Comparison of ENCODE assay signal across 8 cellular contexts in the genomic region with DNA sequence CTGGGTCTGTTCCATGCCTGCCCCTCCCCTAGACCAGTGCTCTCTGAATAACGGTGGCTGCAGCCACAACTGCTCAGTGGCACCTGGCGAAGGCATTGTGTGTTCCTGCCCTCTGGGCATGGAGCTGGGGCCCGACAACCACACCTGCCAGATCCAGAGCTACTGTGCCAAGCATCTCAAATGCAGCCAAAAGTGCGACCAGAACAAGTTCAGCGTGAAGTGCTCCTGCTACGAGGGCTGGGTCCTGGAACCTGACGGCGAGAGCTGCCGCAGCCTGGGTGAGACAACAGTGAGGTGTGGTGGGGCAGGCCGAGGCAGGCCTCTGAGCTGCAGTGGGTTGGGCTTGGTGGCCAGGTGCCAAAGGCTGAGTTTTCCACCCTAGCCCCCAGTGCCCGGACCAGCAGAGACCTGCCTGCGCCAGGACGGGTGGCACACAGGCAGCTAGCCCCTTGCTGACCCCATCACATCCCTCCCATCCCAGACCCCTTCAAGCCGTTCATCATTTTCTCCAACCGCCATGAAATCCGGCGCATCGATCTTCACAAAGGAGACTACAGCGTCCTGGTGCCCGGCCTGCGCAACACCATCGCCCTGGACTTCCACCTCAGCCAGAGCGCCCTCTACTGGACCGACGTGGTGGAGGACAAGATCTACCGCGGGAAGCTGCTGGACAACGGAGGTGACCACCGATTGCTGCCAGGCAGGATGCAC. TPM values are rescaled to one million over a fixed set of nuclear protein-coding genes. Genes with fewer than 3 reads are reported as not detected.
DNase-seq lines count a peak whose midpoint lies in the region; ATAC-seq and TF ChIP-seq lines count a peak whose summit lies in the region.

No MANE protein-coding gene starts in this region.

- no peaks in the 10 kb centered on the region for H4K20me1 ChIP-seq in KMS-11 (ENCODE audit: insufficient read depth)

- no peaks in the 10 kb centered on the region for H3K9me3 Mint-ChIP-seq in CD8-positive, alpha-beta T cell
- H3K9me3 Mint-ChIP-seq in activated naive CD8-positive, alpha-beta T cell treated with anti-CD3 and anti-CD28 coated beads for 36 hours = no peaks in the 10 kb centered on the region

- no peak overlapping the region for H3K4me3 Mint-ChIP-seq in CD8-positive, alpha-beta T cell
- H3K4me3 Mint-ChIP-seq in activated naive CD8-positive, alpha-beta T cell treated with anti-CD3 and anti-CD28 coated beads for 36 hours = no peak overlapping the region

- H3K27me3 Mint-ChIP-seq in CD8-positive, alpha-beta T cell (ENCODE audit: low read depth) = no peaks in the 10 kb centered on the region
- no peaks in the 10 kb centered on the region for H3K27me3 Mint-ChIP-seq in activated naive CD8-positive, alpha-beta T cell treated with anti-CD3 and anti-CD28 coated beads for 36 hours

- H3K9me3 ChIP-seq in CD8-positive, alpha-beta T cell (ENCODE audit: low read length) = no peaks in the 10 kb centered on the region
- no peaks in the 10 kb centered on the region for H3K9me3 ChIP-seq in Panc1 (ENCODE audit: control insufficient read depth, insufficient read depth, low read depth, low read length)
- H3K9me3 ChIP-seq in cardiac muscle cell (ENCODE audit: low read depth) = no peaks in the 10 kb centered on the region
- H3K9me3 ChIP-seq in psoas muscle = no peaks in the 10 kb centered on the region

- H3K4me1 Mint-ChIP-seq in CD8-positive, alpha-beta T cell (ENCODE audit: low read depth) = no peaks in the 10 kb centered on the region
- H3K4me1 Mint-ChIP-seq in activated naive CD8-positive, alpha-beta T cell treated with anti-CD3 and anti-CD28 coated beads for 36 hours = no peaks in the 10 kb centered on the region

- ATAC-seq in CD8-positive, alpha-beta T cell = no peak
- ATAC-seq in Panc1 (peak; percentile 81), psoas muscle (peak; percentile 61 to 77 (median 66)), GM18511 (IDR thresholded peaks at IDR 0.05; ENCODE audit: unreplicated experiment) (no peak)

- no peaks in the 10 kb centered on the region for H3K36me3 Mint-ChIP-seq in CD8-positive, alpha-beta T cell
- H3K36me3 Mint-ChIP-seq in activated naive CD8-positive, alpha-beta T cell treated with anti-CD3 and anti-CD28 coated beads for 36 hours = no peaks in the 10 kb centered on the region

- no TSS peak for BruUV-seq in Panc1 (replicated peaks; lab: Mats Ljungman, UMichigan)

- H3K4me3 ChIP-seq in CD8-positive, alpha-beta T cell (ENCODE audit: low read depth, low read length) = no peak overlapping the region
- H3K4me3 ChIP-seq in KMS-11 (IDR thresholded peaks at IDR 0.05; ENCODE audit: insufficient read depth, low read depth, low read length) = no peak overlapping the region
- H3K4me3 ChIP-seq in Panc1 (ENCODE audit: low read depth in 2 of 2, low read length in 2 of 2) = no peak overlapping the region
- no peak overlapping the region for H3K4me3 ChIP-seq in cardiac muscle cell
- no peak overlapping the region for H3K4me3 ChIP-seq in psoas muscle

- H3K4me2 ChIP-seq in KMS-11 = no peak overlapping the region

- H2AFZ ChIP-seq in KMS-11 (ENCODE audit: low read depth) = no peak overlapping the region

- no peaks in the 10 kb centered on the region for H3K4me1 ChIP-seq in CD8-positive, alpha-beta T cell (ENCODE audit: insufficient read depth, low read length)
- no peaks in the 10 kb centered on the region for H3K4me1 ChIP-seq in KMS-11 (ENCODE audit: low read depth, poor library complexity, severe bottlenecking)
- H3K4me1 ChIP-seq in Panc1 (ENCODE audit: control insufficient read depth, insufficient read depth, low read length) = no peaks in the 10 kb centered on the region
- H3K4me1 ChIP-seq in cardiac muscle cell (ENCODE audit: low read depth) = no peaks in the 10 kb centered on the region
- H3K4me1 ChIP-seq in psoas muscle = no peaks in the 10 kb centered on the region

- TF ChIP-seq CTCF in CD8-positive, alpha-beta T cell (IDR thresholded peaks at IDR 0.05) = peak; percentile 15
- TF ChIP-seq CTCF in KMS-11 (conservative IDR thresholded peaks at IDR 0.05; ENCODE audit: low read depth, low read length) = peak; percentile 67; the same call in 1 of the 2 replicates
- TF ChIP-seq CTCF in Panc1 (IDR thresholded peaks at IDR 0.05) = peak; percentile 94
- TF ChIP-seq CTCF in cardiac muscle cell (IDR thresholded peaks at IDR 0.05; ENCODE audit: low read depth, low read length) = peak; percentile 78
- TF ChIP-seq CTCF in psoas muscle (IDR thresholded peaks at IDR 0.05) = peak; percentile 53

- DNase-seq in CD8-positive, alpha-beta T cell = peak in 6 of 7 experiments; percentile 5 to 52 (median 37)
- DNase-seq in Panc1 (ENCODE audit: low read depth, low spot score) (peak; percentile 17), cardiac muscle cell (ENCODE audit: low read depth in 1 of 2, low spot score in 1 of 2) (peak; percentile 66 to 81), psoas muscle (peak; percentile 86 to 90), KG1 (lab: John Stamatoyannopoulos, UW) (no peak)
- peak; percentile 41 for DNase-seq in activated naive CD8-positive, alpha-beta T cell treated with anti-CD3 and anti-CD28 coated beads for 36 hours

- H3K79me2 ChIP-seq in KMS-11 (ENCODE audit: insufficient read depth, low read depth) = no peaks in the 10 kb centered on the region

- H3K27ac Mint-ChIP-seq in CD8-positive, alpha-beta T cell = no peak overlapping the region
- H3K27ac Mint-ChIP-seq in activated naive CD8-positive, alpha-beta T cell treated with anti-CD3 and anti-CD28 coated beads for 36 hours = no peak overlapping the region

- no peaks in the 10 kb centered on the region for H3K36me3 ChIP-seq in CD8-positive, alpha-beta T cell (ENCODE audit: insufficient read depth, low read length)
- H3K36me3 ChIP-seq in KMS-11 (ENCODE audit: insufficient read depth) (no peaks in the 10 kb centered on the region), Panc1 (ENCODE audit: control insufficient read depth, insufficient read depth, low read length) (no peaks in the 10 kb centered on the region), cardiac muscle cell (peaks cover 33% of the 10 kb centered on the region), psoas muscle (ENCODE audit: insufficient read depth in 1 of 2, low read depth in 1 of 2) (peaks cover 0 to 35% of the 10 kb centered on the region in 2 donors)

- no peak overlapping the region for H3K9ac ChIP-seq in KMS-11

- in situ Hi-C loops in Panc1 (cut with HindIII; ENCODE audit: low pct_unique_long_range_greater_than_20kb, low sequenced_read_pairs) = no loop called here

- H3K27me3 ChIP-seq in CD8-positive, alpha-beta T cell (ENCODE audit: insufficient read depth, low read length) = no peaks in the 10 kb centered on the region
- H3K27me3 ChIP-seq in KMS-11 (ENCODE audit: insufficient read depth, low read depth) (no peaks in the 10 kb centered on the region), Panc1 (ENCODE audit: control insufficient read depth, insufficient read depth, low read length) (no peaks in the 10 kb centered on the region), cardiac muscle cell (no peaks in the 10 kb centered on the region), psoas muscle (ENCODE audit: insufficient read depth in 3 of 3, low read length in 2 of 3) (no peaks in the 10 kb centered on the region)

- POLR2A ChIA-PET in CD8-positive, alpha-beta T cell (lab: Charles Lee) = no interaction called here
- POLR2A ChIA-PET in Panc1 (lab: Charles Lee) = no interaction called here

- H3K27ac ChIP-seq in CD8-positive, alpha-beta T cell (ENCODE audit: low read depth, low read length) = no peak overlapping the region
- H3K27ac ChIP-seq in KMS-11 = no peak overlapping the region
- H3K27ac ChIP-seq in Panc1 (ENCODE audit: low read length) = no peak overlapping the region
- H3K27ac ChIP-seq in cardiac muscle cell = no peak overlapping the region
- no peak overlapping the region for H3K27ac ChIP-seq in psoas muscle

- CTCF ChIA-PET in CD8-positive, alpha-beta T cell (lab: Charles Lee) = interaction anchor here (0.8 to 10.5 kb wide), 5 partner anchors 11 to 106 kb away, joined by 3 to 154 read pairs (median 6); partner anchors contain the start of gene LRP1
- CTCF ChIA-PET in Panc1 (lab: Charles Lee) = interaction anchor here (0.5 to 2.1 kb wide), 7 partner anchors 11 to 106 kb away, joined by 3 to 15 read pairs (median 4); partner anchors contain the start of gene LRP1

- intact Hi-C loops in CD8-positive, alpha-beta T cell (cut with DNase I, micrococcal nuclease) = no loop called here
- intact Hi-C loops in Panc1 (cut with micrococcal nuclease; ENCODE audit: unreplicated experiment) (loop anchor here (2.0 kb wide), 1 partner anchor 51 kb away; no protein-coding TSS in a partner anchor), psoas muscle (cut with DNase I) (loop anchor here in 1 of 2 donors (2.0 kb wide), 1 partner anchor 51 kb away; no protein-coding TSS in a partner anchor)

- 42 to 57% (median 44%) methylated on average over 29 of the region's 29 CpGs for WGBS in psoas muscle, 3 donors

RNA-seq across cellular contexts. Expression of gene LRP1-AS, which starts 28.2 kb away (rescaled TPM):
- total RNA-seq in CD8-positive, alpha-beta T cell = not detected
- total RNA-seq in Panc1 (2021; ENCODE audit: unreplicated experiment) = not detected
- not detected for polyA plus RNA-seq in Panc1 (2012; ENCODE audit: insufficient read length)
- not detected for total RNA-seq in activated naive CD8-positive, alpha-beta T cell treated with anti-CD3 and anti-CD28 coated beads for 36 hours
- total RNA-seq in cardiac muscle cell = not detected in 2 replicates
- not detected in 2 replicates for polyA plus RNA-seq in cardiac muscle cell
- not detected for total RNA-seq in psoas muscle
- not detected for polyA plus RNA-seq in psoas muscle

RNA-seq across cellular contexts. Expression of gene NXPH4, which starts 41.0 kb away (rescaled TPM):
- total RNA-seq in CD8-positive, alpha-beta T cell = 1 to 10 TPM; 1.4 to 1.7 TPM
- total RNA-seq in Panc1 (2021; ENCODE audit: unreplicated experiment) = 2.1 TPM
- 2.1 TPM for polyA plus RNA-seq in Panc1 (2012; ENCODE audit: insufficient read length)
- total RNA-seq in activated naive CD8-positive, alpha-beta T cell treated with anti-CD3 and anti-CD28 coated beads for 36 hours = under 1 TPM; 0.19 to 0.26 TPM
- total RNA-seq in cardiac muscle cell = 0.80 and 1.1 TPM in 2 replicates
- 0.27 and 0.61 TPM in 2 replicates for polyA plus RNA-seq in cardiac muscle cell
- total RNA-seq in psoas muscle = under 1 TPM in 3 of 4 donors, not detected in 1; 0.24 to 0.58 (median 0.42) TPM
- polyA plus RNA-seq in psoas muscle = under 1 TPM in 2 of 3 donors, not detected in 1; 0.01 to 0.20 TPM

RNA-seq across cellular contexts. Expression of gene LRP1, which starts 47.3 kb away (rescaled TPM):
- 1 to 10 TPM; 3.6 to 4.0 TPM for total RNA-seq in CD8-positive, alpha-beta T cell
- total RNA-seq in Panc1 (2021; ENCODE audit: unreplicated experiment) = 9.0 TPM
- 28.2 TPM for polyA plus RNA-seq in Panc1 (2012; ENCODE audit: insufficient read length)
- total RNA-seq in activated naive CD8-positive, alpha-beta T cell treated with anti-CD3 and anti-CD28 coated beads for 36 hours = 1 to 10 TPM; 1.3 to 2.0 TPM
- 37.1 and 77.5 TPM in 2 replicates for total RNA-seq in cardiac muscle cell
- polyA plus RNA-seq in cardiac muscle cell = 28.3 and 28.5 TPM in 2 replicates
- 10 to 100 TPM; 33.1 to 50.6 (median 35.1) TPM for total RNA-seq in psoas muscle
- polyA plus RNA-seq in psoas muscle = 10 to 100 TPM; 10.7 to 14.7 (median 14.5) TPM

RNA-seq across cellular contexts. Expression of gene SHMT2, which starts 53.9 kb away (rescaled TPM):
- total RNA-seq in CD8-positive, alpha-beta T cell = 10 to 100 TPM; 14.2 to 18.6 TPM
- total RNA-seq in Panc1 (2021; ENCODE audit: unreplicated experiment) = 67.1 TPM
- polyA plus RNA-seq in Panc1 (2012; ENCODE audit: insufficient read length) = 117 TPM
- total RNA-seq in activated naive CD8-positive, alpha-beta T cell treated with anti-CD3 and anti-CD28 coated beads for 36 hours = 100 to 1,000 TPM; 517 to 532 TPM
- total RNA-seq in cardiac muscle cell = 94.0 and 110 TPM in 2 replicates
- 59.9 and 64.7 TPM in 2 replicates for polyA plus RNA-seq in cardiac muscle cell
- 10 to 100 TPM; 39.2 to 59.2 (median 47.3) TPM for total RNA-seq in psoas muscle
- polyA plus RNA-seq in psoas muscle = 10 to 100 TPM; 36.6 to 66.8 (median 62.7) TPM

Comparison
In these comparisons a context has a peak if more than half of its experiments do, and no peak if none do; other contexts are left out.
1. ATAC-seq: peak in Panc1 (single experiment) and psoas muscle (4 of 4); none in CD8-positive, alpha-beta T cell (single experiment) and GM18511 (single experiment).
2. CTCF ChIP-seq: peak in every context shown above with its lines; median percentile 94 in Panc1; 78 in cardiac muscle cell; 67 in KMS-11; 53 in psoas muscle; 15 in CD8-positive, alpha-beta T cell.